ENCODE assay signal across 1 cellular context in genomic region chr17:2592974-2593845, GRCh38.
TF ChIP-seq lines count a peak whose summit lies in the region.

Gene PAFAH1B1 (plus strand): TSS chr17:2593654. CDS start chr17:2638289, 44,635 bp downstream.

TF ChIP-seq in HepG2, 621 proteins besides CTCF, POLR2A, EP300 and RAD21 (continued from another document and continues in another):
- TF ChIP-seq ZNF280B (CRISPR knock-in tag; IDR thresholded peaks at IDR 0.05; ENCODE audit: borderline replicate concordance) (peak; percentile 90), FOSL1 (CRISPR knock-in tag; IDR thresholded peaks at IDR 0.05; ENCODE audit: borderline replicate concordance) (no peak), ASH2L (IDR thresholded peaks at IDR 0.05; ENCODE audit: insufficient read length, low read depth, low read length) (peak; percentile 74), ZNF383 (CRISPR knock-in tag; IDR thresholded peaks at IDR 0.05; ENCODE audit: borderline replicate concordance) (no peak), CHD4 (IDR thresholded peaks at IDR 0.05; ENCODE audit: borderline replicate concordance, low read length) (no peak), PHB2 (IDR thresholded peaks at IDR 0.05; ENCODE audit: partially characterized antibody) (no peak), KLF16 (CRISPR knock-in tag; IDR thresholded peaks at IDR 0.05) (peak; percentile 40 to 51; a peak in 1 of 4 replicates), RFX3 (CRISPR knock-in tag; IDR thresholded peaks at IDR 0.05) (no peak), ATM (IDR thresholded peaks at IDR 0.05; ENCODE audit: borderline replicate concordance) (no peak), THRA (CRISPR knock-in tag; IDR thresholded peaks at IDR 0.05; ENCODE audit: borderline replicate concordance) (no peak), SOX13 (IDR thresholded peaks at IDR 0.05) (no peak), SOX13 (CRISPR knock-in tag; conservative IDR thresholded peaks at IDR 0.05 in 1 of 2, IDR thresholded peaks at IDR 0.05 in 1 of 2) (no peak), ZFP82 (CRISPR knock-in tag; IDR thresholded peaks at IDR 0.05; ENCODE audit: borderline replicate concordance) (peak; percentile 85; the same call in 1 of the 2 replicates), ZNF710 (CRISPR knock-in tag; IDR thresholded peaks at IDR 0.05; ENCODE audit: borderline replicate concordance) (no peak), LCORL (IDR thresholded peaks at IDR 0.05) (no peak), LCORL (CRISPR knock-in tag; IDR thresholded peaks at IDR 0.05) (peak; percentile 40; the same call in 1 of the 2 replicates), KDM5B (CRISPR knock-in tag; IDR thresholded peaks at IDR 0.05; ENCODE audit: borderline replicate concordance) (peak; percentile 84), HOXD1 (CRISPR knock-in tag; IDR thresholded peaks at IDR 0.05) (0 out of 2 replicates have a peak, but pooled peaks have one; percentile 20), ATF4 (CRISPR knock-in tag; IDR thresholded peaks at IDR 0.05) (no peak), ZSCAN25 (CRISPR knock-in tag; IDR thresholded peaks at IDR 0.05) (no peak; the same call in none of the 2 replicates), ARID2 (CRISPR knock-in tag; IDR thresholded peaks at IDR 0.05; ENCODE audit: borderline replicate concordance) (no peak), GLI4 (CRISPR knock-in tag; IDR thresholded peaks at IDR 0.05; ENCODE audit: borderline replicate concordance) (no peak), ZNF432 (CRISPR knock-in tag; IDR thresholded peaks at IDR 0.05; ENCODE audit: borderline replicate concordance) (no peak), ZNF790 (CRISPR knock-in tag; IDR thresholded peaks at IDR 0.05; ENCODE audit: borderline replicate concordance) (peak; percentile 74; the same call in 1 of the 2 replicates), ZNF510 (CRISPR knock-in tag; IDR thresholded peaks at IDR 0.05; ENCODE audit: low read depth) (no peak), RCOR2 (CRISPR knock-in tag; IDR thresholded peaks at IDR 0.05) (no peak), HNRNPH1 (optimal IDR thresholded peaks at IDR 0.05; ENCODE audit: low read depth, low read length) (no peak), GABPA (IDR thresholded peaks at IDR 0.05; ENCODE audit: low read depth, low read length) (no peak), GABPA (CRISPR knock-in tag; IDR thresholded peaks at IDR 0.05; ENCODE audit: low read depth) (no peak), RFX1 (IDR thresholded peaks at IDR 0.05) (no peak), ZNF235 (CRISPR knock-in tag; IDR thresholded peaks at IDR 0.05; ENCODE audit: borderline replicate concordance) (peak; percentile 32; the same call in 1 of the 2 replicates), ESRRA (CRISPR knock-in tag; IDR thresholded peaks at IDR 0.05; ENCODE audit: low read depth) (peak; percentile 60; the same call in 1 of the 2 replicates), ZNF619 (CRISPR knock-in tag; IDR thresholded peaks at IDR 0.05) (no peak), TAF15 (IDR thresholded peaks at IDR 0.05; ENCODE audit: low read depth, low read length, poor library complexity, severe bottlenecking) (no peak), FUBP1 (CRISPR knock-in tag; IDR thresholded peaks at IDR 0.05; ENCODE audit: borderline replicate concordance) (no peak), RNF219 (CRISPR knock-in tag; IDR thresholded peaks at IDR 0.05) (no peak), HOXA3 (CRISPR knock-in tag; IDR thresholded peaks at IDR 0.05) (peak; percentile 81), NFKBIZ (CRISPR knock-in tag; IDR thresholded peaks at IDR 0.05) (no peak), TOPORS (CRISPR knock-in tag; IDR thresholded peaks at IDR 0.05) (no peak), ZNF136 (CRISPR knock-in tag; IDR thresholded peaks at IDR 0.05; ENCODE audit: low read depth) (no peak), ZNF792 (CRISPR knock-in tag; IDR thresholded peaks at IDR 0.05) (0 out of 2 replicates have a peak, but pooled peaks have one; percentile 50), ISX (CRISPR knock-in tag; conservative IDR thresholded peaks at IDR 0.05) (no peak), TMF1 (CRISPR knock-in tag; IDR thresholded peaks at IDR 0.05; ENCODE audit: low read depth) (no peak; the same call in 1 of the 2 replicates), NR0B2 (CRISPR knock-in tag; IDR thresholded peaks at IDR 0.05) (peak; percentile 84; the same call in 1 of the 2 replicates), NFRKB (IDR thresholded peaks at IDR 0.05) (no peak), JARID2 (CRISPR knock-in tag; IDR thresholded peaks at IDR 0.05; ENCODE audit: insufficient replicate concordance) (no peak), ZNF598 (CRISPR knock-in tag; IDR thresholded peaks at IDR 0.05; ENCODE audit: borderline replicate concordance) (no peak), SALL1 (CRISPR knock-in tag; IDR thresholded peaks at IDR 0.05) (peak; percentile 84), HDAC6 (IDR thresholded peaks at IDR 0.05; ENCODE audit: low read depth, low read length) (no peak), ZNF549 (CRISPR knock-in tag; IDR thresholded peaks at IDR 0.05) (no peak), GABPB1 (CRISPR knock-in tag; IDR thresholded peaks at IDR 0.05) (peak; percentile 56; the same call in 1 of the 2 replicates), ATF5 (CRISPR knock-in tag; IDR thresholded peaks at IDR 0.05; ENCODE audit: low read depth) (no peak), ZNF431 (CRISPR knock-in tag; IDR thresholded peaks at IDR 0.05; ENCODE audit: borderline replicate concordance, low read depth) (peak; percentile 92), IRF1 (CRISPR knock-in tag; IDR thresholded peaks at IDR 0.05; ENCODE audit: low read depth) (no peak), GATA4 (IDR thresholded peaks at IDR 0.05; ENCODE audit: borderline replicate concordance, low read depth) (no peak; the same call in 1 of the 2 replicates), ZNF547 (CRISPR knock-in tag; IDR thresholded peaks at IDR 0.05) (peak; percentile 76; the same call in 1 of the 2 replicates), SIX1 (CRISPR knock-in tag; IDR thresholded peaks at IDR 0.05; ENCODE audit: borderline replicate concordance) (no peak), ZNF770 (CRISPR knock-in tag; IDR thresholded peaks at IDR 0.05) (peak; percentile 63)
